In genomic region chr16:9516444-9516843, GRCh38 we compare ENCODE assay signal across 23 cellular contexts.
"Had no signal": no experiment of that assay in that cellular context is flagged by ENCODE, and none has a peak within 500 bp of the region (broad histone marks: within the 10 kb centered on the region; RNA-seq: fewer than 3 reads in every experiment).

No MANE protein-coding gene starts in this region.

- H3K27me3 ChIP-seq: colonic mucosa, esophagus muscularis mucosa, gastrocnemius medialis, heart right ventricle, left lung had no signal

- ATAC-seq: effector memory CD8-positive, alpha-beta T cell; gastrocnemius medialis; heart right ventricle; left cardiac atrium; left lung; left ventricle myocardium superior; lower lobe of right lung had no signal

- H3K4me3 Mint-ChIP-seq: dendritic cell treated with granulocyte-macrophage colony-stimulating factor and Interleukin-4, amounts not matched to agents 40 ng/mL and 50 ng/mL, for 4 days; effector memory CD8-positive, alpha-beta T cell; endodermal cell; memory B cell had no signal

- H3K27ac Mint-ChIP-seq: dendritic cell treated with granulocyte-macrophage colony-stimulating factor and Interleukin-4, amounts not matched to agents 40 ng/mL and 50 ng/mL, for 4 days; effector memory CD8-positive, alpha-beta T cell; endodermal cell; memory B cell had no signal

- H3K4me1 Mint-ChIP-seq: endodermal cell, memory B cell had no signal

- H3K36me3 Mint-ChIP-seq: memory B cell had no signal

- H3K27ac ChIP-seq: colonic mucosa, esophagus muscularis mucosa, gastrocnemius medialis, heart right ventricle, left lung, lower lobe of right lung had no signal

- H3K36me3 ChIP-seq: colonic mucosa, esophagus muscularis mucosa, gastrocnemius medialis, heart right ventricle, left lung, lower lobe of right lung had no signal

- H3K27me3 Mint-ChIP-seq: dendritic cell treated with granulocyte-macrophage colony-stimulating factor and Interleukin-4, amounts not matched to agents 40 ng/mL and 50 ng/mL, for 4 days; effector memory CD8-positive, alpha-beta T cell; memory B cell had no signal

- FAIRE-seq: endometrium, islet of Langerhans, keratinocyte had no signal

- H3K4me1 ChIP-seq: colonic mucosa, gastrocnemius medialis, heart right ventricle, left lung, lower lobe of right lung had no signal

- H3K9me3 ChIP-seq: colonic mucosa, lower lobe of right lung had no signal

- H3K4me3 ChIP-seq: colonic mucosa, esophagus muscularis mucosa, gastrocnemius medialis, heart right ventricle, left lung, lower lobe of right lung had no signal

- DNase-seq: colonic mucosa; cortex of kidney; effector CD8-positive, alpha-beta T cell; effector memory CD8-positive, alpha-beta T cell; endodermal cell; foreskin melanocyte; gastrocnemius medialis; glutamatergic neuron; head of caudate nucleus; heart right ventricle; hippocampal formation; left cardiac atrium; left lung; left ventricle myocardium superior; lower lobe of right lung; mesendoderm; midbrain had no signal
